25 cellular contexts compared by ENCODE assay signal in the genomic region with DNA sequence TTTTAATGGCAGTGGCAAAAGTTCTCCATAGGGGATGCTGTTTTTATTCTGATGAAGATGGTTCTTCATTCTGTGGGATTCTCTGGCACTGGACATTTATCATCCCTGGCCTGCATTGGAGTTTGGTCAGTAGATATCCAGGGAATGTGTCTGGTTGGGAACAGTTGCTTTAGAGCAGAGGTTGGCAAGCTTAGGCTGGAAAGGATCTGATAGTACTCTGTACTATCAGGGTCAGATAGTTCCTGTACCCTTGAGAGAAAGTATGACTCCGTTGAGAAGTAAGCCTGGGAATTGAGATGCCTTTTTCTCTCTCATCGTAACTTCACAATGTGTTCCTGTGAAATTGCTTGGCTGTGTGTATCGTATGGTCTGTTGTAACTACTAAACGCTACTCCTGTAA.
A peak's percentile ranks its signal among the peaks of the same experiment; 100 is the strongest.
DNase-seq lines count a peak whose midpoint lies in the region; TF ChIP-seq lines count a peak whose summit lies in the region.
"Had no signal": no experiment of that assay in that cellular context is flagged by ENCODE, and none has a peak within 500 bp of the region (broad histone marks: within the 10 kb centered on the region; RNA-seq: fewer than 3 reads in every experiment).

No MANE protein-coding gene starts in this region.

- H3K79me2 ChIP-seq in smooth muscle cell (ENCODE audit: low read depth): no peaks in the 10 kb centered on the region

- 53% methylated on average over 4 of the region's 4 CpGs for WGBS in smooth muscle cell (ENCODE audit: low lambda C conversion rate)

- no peaks in the 10 kb centered on the region for H3K36me3 Mint-ChIP-seq in HFFc6 (ENCODE audit: low read depth)
- no peaks in the 10 kb centered on the region for H3K36me3 Mint-ChIP-seq in mesothelial cell of epicardium
- H3K36me3 Mint-ChIP-seq: CD14-positive monocyte; CD4-positive, CD25-positive, alpha-beta regulatory T cell; CD8-positive, alpha-beta T cell had no signal

- no peaks in the 10 kb centered on the region for H3K9me3 Mint-ChIP-seq in HFFc6
- H3K9me3 Mint-ChIP-seq in mesothelial cell of epicardium: no peaks in the 10 kb centered on the region
- H3K9me3 Mint-ChIP-seq: CD8-positive, alpha-beta T cell had no signal

- peaks cover 3% of the 10 kb centered on the region; the same call in 1 of the 2 replicates for H3K27me3 Mint-ChIP-seq in HFFc6 (ENCODE audit: insufficient read depth)
- H3K27me3 Mint-ChIP-seq in mesothelial cell of epicardium (ENCODE audit: low read depth): no peaks in the 10 kb centered on the region
- H3K27me3 Mint-ChIP-seq: CD4-positive, CD25-positive, alpha-beta regulatory T cell had no signal

- DNase-seq in HFFc6 (no peak), fibroblast of peridontal ligament (ENCODE audit: extremely low read depth) (peak; percentile 14), myocyte (ENCODE audit: low read depth) (peak; percentile 75), smooth muscle cell (lab: John Stamatoyannopoulos, UW; ENCODE audit: unreplicated experiment) (no peak), DMS114 treated with DMSO at 0.1 percent for 48 hours (lab: John Stamatoyannopoulos, UW; ENCODE audit: unreplicated experiment) (no peak), ecto neural progenitor cell (ENCODE audit: low spot score) (no peak), mesothelial cell of epicardium (ENCODE audit: low spot score in 2 of 2, unreplicated experiment in 2 of 2) (no peak)
- DNase-seq in effector CD4-positive, alpha-beta T cell: no peak
- DNase-seq: 8988T; ACHN; BE2C; C1 segment of cervical spinal cord; Caco-2; Calu3; CD4-positive, CD25-positive, alpha-beta regulatory T cell; CD8-positive, alpha-beta T cell; DMS153; DMS53; DMS79; DND-41; EL; GDM1 had no signal

- no peak overlapping the region for H3K4me3 Mint-ChIP-seq in HFFc6
- H3K4me3 Mint-ChIP-seq in mesothelial cell of epicardium: no peak overlapping the region
- H3K4me3 Mint-ChIP-seq: CD14-positive monocyte; CD4-positive, CD25-positive, alpha-beta regulatory T cell; CD8-positive, alpha-beta T cell had no signal

- peak; percentile 13; the same call in 1 of the 2 replicates for TF ChIP-seq CTCF in HFFc6 (IDR thresholded peaks at IDR 0.05)
- no peak for TF ChIP-seq CTCF in smooth muscle cell (IDR thresholded peaks at IDR 0.05; ENCODE audit: borderline replicate concordance, insufficient read depth, poor library complexity, severe bottlenecking)
- TF ChIP-seq CTCF in mesothelial cell of epicardium (IDR thresholded peaks at IDR 0.05; ENCODE audit: unreplicated experiment): no peak

- H3F3A ChIP-seq in smooth muscle cell (ENCODE audit: low read depth): no peaks in the 10 kb centered on the region

- H3K9me3 ChIP-seq in smooth muscle cell (replicated peaks; ENCODE audit: low read depth): no peaks in the 10 kb centered on the region
- H3K9me3 ChIP-seq: BE2C, BLaER1, Caco-2 had no signal

- H3K36me3 ChIP-seq in smooth muscle cell (ENCODE audit: low read depth): no peaks in the 10 kb centered on the region
- H3K36me3 ChIP-seq: BE2C, BLaER1 had no signal

- H3K27me3 ChIP-seq in smooth muscle cell (ENCODE audit: low read depth): no peaks in the 10 kb centered on the region
- H3K27me3 ChIP-seq: BE2C, BLaER1 had no signal

- H3K4me1 ChIP-seq in smooth muscle cell (ENCODE audit: low read depth): no peaks in the 10 kb centered on the region
- H3K4me1 ChIP-seq: BE2C, BLaER1, Caco-2 had no signal

- H3K4me3 ChIP-seq in smooth muscle cell: no peak overlapping the region
- H3K4me3 ChIP-seq: BLaER1, GM12878 had no signal

- no peak overlapping the region for H3K27ac Mint-ChIP-seq in HFFc6
- no peak overlapping the region for H3K27ac Mint-ChIP-seq in mesothelial cell of epicardium
- H3K27ac Mint-ChIP-seq: CD14-positive monocyte; CD4-positive, CD25-positive, alpha-beta regulatory T cell; CD8-positive, alpha-beta T cell had no signal

- H3K27ac ChIP-seq in smooth muscle cell (ENCODE audit: low read depth): peak overlapping the region; percentile 35
- H3K27ac ChIP-seq: BLaER1 had no signal

- H3K4me2 ChIP-seq in smooth muscle cell: no peak overlapping the region
- H3K4me2 ChIP-seq: BLaER1 had no signal

- no peaks in the 10 kb centered on the region for H4K20me1 ChIP-seq in smooth muscle cell (ENCODE audit: low read depth)
- H4K20me1 ChIP-seq: BLaER1 had no signal

- H2AFZ ChIP-seq in smooth muscle cell (ENCODE audit: low read depth): no peak overlapping the region

- H3K4me1 Mint-ChIP-seq in HFFc6 (ENCODE audit: low read depth) (no peaks in the 10 kb centered on the region; the same call in 1 of the 2 replicates), mesothelial cell of epicardium (peaks cover 6% of the 10 kb centered on the region)
- H3K4me1 Mint-ChIP-seq: CD14-positive monocyte; CD4-positive, CD25-positive, alpha-beta regulatory T cell had no signal

- H3K9ac ChIP-seq in smooth muscle cell (ENCODE audit: low read depth): no peak overlapping the region
- H3K9ac ChIP-seq: BLaER1 had no signal

Comparison
In these comparisons a context has a peak if more than half of its experiments do, and no peak if none do; other contexts are left out.
1. DNase-seq: peak in fibroblast of peridontal ligament (single experiment) and myocyte (single experiment); none in HFFc6 (single experiment), smooth muscle cell (single experiment), DMS114 treated with DMSO at 0.1 percent for 48 hours (single experiment), ecto neural progenitor cell (single experiment), effector CD4-positive, alpha-beta T cell (single experiment) and mesothelial cell of epicardium (0 of 2).